14 cellular contexts compared by ENCODE assay signal in the genomic region with DNA sequence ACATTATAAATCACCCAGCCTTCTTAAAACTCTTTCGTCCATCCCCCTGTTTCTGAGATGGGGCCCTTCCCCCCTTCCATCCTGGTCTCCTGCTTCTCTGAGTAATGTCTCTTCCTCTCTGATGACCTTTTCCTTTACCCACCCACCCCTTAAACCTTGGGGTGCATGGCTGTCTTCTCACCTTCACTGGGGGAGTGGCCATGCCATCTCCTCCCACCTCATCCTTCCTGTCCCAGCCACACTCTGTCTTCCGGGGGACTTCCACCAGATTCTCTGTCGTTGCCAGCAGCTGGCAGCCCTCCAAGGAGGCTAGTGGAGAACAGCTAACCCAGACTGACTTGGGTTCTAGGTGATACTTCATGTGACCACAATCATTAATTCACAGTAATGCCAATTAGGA.
A peak's percentile ranks its signal among the peaks of the same experiment; 100 is the strongest.
DNase-seq lines count a peak whose midpoint lies in the region; ATAC-seq and TF ChIP-seq lines count a peak whose summit lies in the region.
"Had no signal": no experiment of that assay in that cellular context is flagged by ENCODE, and none has a peak within 500 bp of the region (broad histone marks: within the 10 kb centered on the region; RNA-seq: fewer than 3 reads in every experiment).

No MANE protein-coding gene starts in this region.

- H4K20me1 ChIP-seq in neural progenitor cell (ENCODE audit: low read depth) = peaks cover 17% of the 10 kb centered on the region

- peaks cover 10% of the 10 kb centered on the region for H3K4me1 Mint-ChIP-seq in activated T-helper 17 cell treated with anti-CD3 and anti-CD28 coated beads, Interleukin-2, amount 50 U/mL, for 72 hours
- H3K4me1 Mint-ChIP-seq in progenitor cell of endocrine pancreas (ENCODE audit: low read depth) = peaks cover 28% of the 10 kb centered on the region
- peaks cover 12% of the 10 kb centered on the region for H3K4me1 Mint-ChIP-seq in neural progenitor cell
- H3K4me1 Mint-ChIP-seq: activated B cell treated with CpG ODN at 0.5 μM for 24 hours had no signal

- no peaks in the 10 kb centered on the region for H3K36me3 ChIP-seq in neural progenitor cell
- H3K36me3 ChIP-seq: lower lobe of right lung, tibial nerve had no signal

- peak overlapping the region; percentile 84 for H3K4me3 Mint-ChIP-seq in activated T-helper 17 cell treated with anti-CD3 and anti-CD28 coated beads, Interleukin-2, amount 50 U/mL, for 72 hours
- H3K4me3 Mint-ChIP-seq in progenitor cell of endocrine pancreas (ENCODE audit: low read depth) (no peak overlapping the region), neural progenitor cell (no peak overlapping the region)
- H3K4me3 Mint-ChIP-seq: activated B cell treated with CpG ODN at 0.5 μM for 24 hours had no signal

- no peaks in the 10 kb centered on the region for H3K9me3 ChIP-seq in neural progenitor cell (ENCODE audit: low read depth)
- H3K9me3 ChIP-seq: lower lobe of right lung, tibial nerve had no signal

- H3K9me3 Mint-ChIP-seq in activated T-helper 17 cell treated with anti-CD3 and anti-CD28 coated beads, Interleukin-2, amount 50 U/mL, for 72 hours = peaks cover 4% of the 10 kb centered on the region
- H3K9me3 Mint-ChIP-seq in progenitor cell of endocrine pancreas (ENCODE audit: low read depth) = no peaks in the 10 kb centered on the region
- no peaks in the 10 kb centered on the region for H3K9me3 Mint-ChIP-seq in neural progenitor cell
- H3K9me3 Mint-ChIP-seq: activated B cell treated with CpG ODN at 0.5 μM for 24 hours had no signal

- peak; percentile 85 for ATAC-seq in activated T-helper 17 cell treated with anti-CD3 and anti-CD28 coated beads, Interleukin-2, amount 50 U/mL, for 72 hours (replicated peaks)
- ATAC-seq in GM18867 (IDR thresholded peaks at IDR 0.05; ENCODE audit: unreplicated experiment) (no peak), HG03457 (IDR thresholded peaks at IDR 0.05; ENCODE audit: unreplicated experiment) (no peak), HG03196 (IDR thresholded peaks at IDR 0.05; ENCODE audit: unreplicated experiment) (no peak)
- ATAC-seq: lower lobe of right lung had no signal

- H3K4me3 ChIP-seq in neural progenitor cell = no peak overlapping the region
- H3K4me3 ChIP-seq: lower lobe of right lung, tibial nerve had no signal

- no peak overlapping the region for H2AFZ ChIP-seq in neural progenitor cell (replicated peaks)

- H3K27ac ChIP-seq in neural progenitor cell = no peak overlapping the region
- H3K27ac ChIP-seq: lower lobe of right lung, tibial nerve had no signal

- no peak overlapping the region for H3K4me2 ChIP-seq in neural progenitor cell

- no peaks in the 10 kb centered on the region for H3K79me2 ChIP-seq in neural progenitor cell (ENCODE audit: low read depth)

- H3K4me1 ChIP-seq in neural progenitor cell = no peaks in the 10 kb centered on the region
- H3K4me1 ChIP-seq: lower lobe of right lung had no signal

- no peaks in the 10 kb centered on the region for H3K27me3 Mint-ChIP-seq in activated T-helper 17 cell treated with anti-CD3 and anti-CD28 coated beads, Interleukin-2, amount 50 U/mL, for 72 hours
- H3K27me3 Mint-ChIP-seq in progenitor cell of endocrine pancreas = peaks cover 7% of the 10 kb centered on the region
- peaks cover 15% of the 10 kb centered on the region for H3K27me3 Mint-ChIP-seq in neural progenitor cell (ENCODE audit: insufficient read depth, low read depth)

- H3F3A ChIP-seq in neural progenitor cell (ENCODE audit: low read depth) = no peaks in the 10 kb centered on the region

- H3K27me3 ChIP-seq in neural progenitor cell = peaks cover 42% of the 10 kb centered on the region

- H3K9ac ChIP-seq in neural progenitor cell = no peak overlapping the region

- H3K27ac Mint-ChIP-seq in activated T-helper 17 cell treated with anti-CD3 and anti-CD28 coated beads, Interleukin-2, amount 50 U/mL, for 72 hours = peak overlapping the region; percentile 58
- H3K27ac Mint-ChIP-seq in progenitor cell of endocrine pancreas (peak overlapping the region; percentile 57), neural progenitor cell (no peak overlapping the region)
- H3K27ac Mint-ChIP-seq: activated B cell treated with CpG ODN at 0.5 μM for 24 hours had no signal

- no peaks in the 10 kb centered on the region for H3K36me3 Mint-ChIP-seq in activated T-helper 17 cell treated with anti-CD3 and anti-CD28 coated beads, Interleukin-2, amount 50 U/mL, for 72 hours (ENCODE audit: low read depth)
- peaks cover 20% of the 10 kb centered on the region for H3K36me3 Mint-ChIP-seq in progenitor cell of endocrine pancreas (ENCODE audit: insufficient read depth)
- peaks cover 2% of the 10 kb centered on the region for H3K36me3 Mint-ChIP-seq in neural progenitor cell

- DNase-seq in activated gamma-delta T cell treated with Interleukin-2 at 50 U/mL for 16 hours = peak; percentile 12
- DNase-seq in activated gamma-delta T cell (lab: John Stamatoyannopoulos, UW) = no peak
- DNase-seq in progenitor cell of endocrine pancreas (ENCODE audit: low spot score, unreplicated experiment) = no peak
- DNase-seq in neural progenitor cell (ENCODE audit: low spot score) = no peak
- DNase-seq: ACHN, activated B cell treated with CpG ODN at 0.5 μM for 24 hours, lower lobe of right lung, NCI-H1105 treated with DMSO at 0.1 percent for 48 hours, NCI-H510A had no signal

- TF ChIP-seq CTCF in progenitor cell of endocrine pancreas (IDR thresholded peaks at IDR 0.05; ENCODE audit: unreplicated experiment) (no peak), neural progenitor cell (IDR thresholded peaks at IDR 0.05) (no peak)
